18 cellular contexts compared by ENCODE assay signal in the genomic region with DNA sequence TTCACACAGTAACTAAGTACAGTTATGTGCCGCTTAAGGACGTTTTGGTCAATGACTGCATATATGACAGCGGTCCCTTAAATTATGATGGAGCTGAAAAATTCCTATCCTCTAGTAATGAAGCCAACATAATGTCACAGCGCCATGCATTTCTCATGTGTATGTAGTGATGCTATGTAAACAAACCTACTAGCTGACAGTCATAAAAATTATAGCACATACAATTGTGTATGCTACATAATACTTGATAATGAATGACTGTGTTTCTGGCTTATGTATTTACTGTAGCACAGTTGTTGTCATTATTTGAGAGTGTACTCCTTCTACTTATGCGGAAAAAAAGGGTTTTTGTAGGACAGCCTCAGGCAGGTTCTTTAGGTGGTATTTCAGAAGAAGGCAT.
DNase-seq lines count a peak whose midpoint lies in the region; ATAC-seq, FAIRE-seq and TF ChIP-seq lines count a peak whose summit lies in the region.
"Had no signal": no experiment of that assay in that cellular context is flagged by ENCODE, and none has a peak within 500 bp of the region (broad histone marks: within the 10 kb centered on the region; RNA-seq: fewer than 3 reads in every experiment).

No MANE protein-coding gene starts in this region.

- peaks cover 3% of the 10 kb centered on the region for H3K27me3 ChIP-seq in keratinocyte (ENCODE audit: control insufficient read depth, extremely low read depth, insufficient read depth, low read length)
- no peaks in the 10 kb centered on the region for H3K27me3 ChIP-seq in skeletal muscle satellite cell (ENCODE audit: control insufficient read depth, insufficient read depth, low read length)
- H3K27me3 ChIP-seq: MG63 had no signal

- ATAC-seq in HG03039 (IDR thresholded peaks at IDR 0.05; ENCODE audit: unreplicated experiment): no peak
- no peak for ATAC-seq in HG02610 (IDR thresholded peaks at IDR 0.05; ENCODE audit: unreplicated experiment)
- ATAC-seq: Panc1, Right ventricle myocardium inferior had no signal

- H3K4me3 ChIP-seq in keratinocyte (ENCODE audit: control insufficient read depth in 2 of 3, extremely low read depth in 1 of 3, insufficient read depth in 2 of 3, low read depth in 1 of 3, low read length in 3 of 3) (no peak overlapping the region), skeletal muscle satellite cell (ENCODE audit: low read length) (no peak overlapping the region)
- H3K4me3 ChIP-seq: MG63, SK-N-MC had no signal

- no peak for FAIRE-seq in keratinocyte (lab: Jason Lieb, UNC)
- FAIRE-seq: H1 had no signal

- H3K79me2 ChIP-seq in keratinocyte (ENCODE audit: control insufficient read depth, insufficient read depth, low read length): no peaks in the 10 kb centered on the region

- no peak overlapping the region for H2AFZ ChIP-seq in keratinocyte (ENCODE audit: control insufficient read depth, low read length)

- no peaks in the 10 kb centered on the region for H3K9me3 ChIP-seq in keratinocyte (ENCODE audit: control insufficient read depth, low read depth, low read length)
- H3K9me3 ChIP-seq in skeletal muscle satellite cell (replicated peaks; ENCODE audit: low read length): no peaks in the 10 kb centered on the region
- H3K9me3 ChIP-seq: MG63 had no signal

- TF ChIP-seq CTCF in keratinocyte (optimal IDR thresholded peaks at IDR 0.05 in 1 of 3, IDR thresholded peaks at IDR 0.05 in 1 of 3, conservative IDR thresholded peaks at IDR 0.05 in 1 of 3; ENCODE audit: extremely low read depth in 1 of 3, insufficient read depth in 2 of 3, low read length in 3 of 3): no peak

- H3K27ac ChIP-seq in keratinocyte (ENCODE audit: control insufficient read depth, insufficient read depth, low read length): peak overlapping the region; percentile 15
- H3K27ac ChIP-seq: 22Rv1, SK-N-MC had no signal

- H3K4me1 ChIP-seq in keratinocyte (ENCODE audit: control insufficient read depth, extremely low read depth, insufficient read depth, low read length): peaks cover 12% of the 10 kb centered on the region
- H3K4me1 ChIP-seq in skeletal muscle satellite cell (ENCODE audit: control insufficient read depth, insufficient read depth, low read length): peaks cover 42% of the 10 kb centered on the region

- H3K9ac ChIP-seq in keratinocyte (ENCODE audit: control insufficient read depth, extremely low read depth, insufficient read depth, low read length): no peak overlapping the region
- peak overlapping the region; percentile 29 for H3K9ac ChIP-seq in skeletal muscle satellite cell (ENCODE audit: low read depth, low read length)

- no peak overlapping the region for H3K4me2 ChIP-seq in keratinocyte (ENCODE audit: control insufficient read depth, extremely low read depth, insufficient read depth, low read depth, low read length)
- no peak overlapping the region for H3K4me2 ChIP-seq in skeletal muscle satellite cell (ENCODE audit: low read length)

- DNase-seq in DMS153 (lab: John Stamatoyannopoulos, UW) (peak; percentile 47), DMS153 treated with DMSO at 0.1 percent for 48 hours (lab: John Stamatoyannopoulos, UW; ENCODE audit: unreplicated experiment) (no peak), NCI-H526 treated with DMSO at 0.1 percent for 48 hours (lab: John Stamatoyannopoulos, UW) (peak; percentile 19), keratinocyte (ENCODE audit: low read depth, low spot score) (no peak), mucosa of gallbladder (ENCODE audit: low spot score) (no peak)
- DNase-seq: CD4-positive, alpha-beta memory T cell; NCI-H1092 treated with DMSO at 0.1 percent for 48 hours; NCI-H1694 treated with DMSO at 0.1 percent for 48 hours; NCI-H446 treated with DMSO at 0.1 percent for 48 hours had no signal

- H3K36me3 ChIP-seq in keratinocyte (ENCODE audit: control insufficient read depth in 2 of 2, extremely low read depth in 1 of 2, insufficient read depth in 2 of 2, low read length in 2 of 2): no peaks in the 10 kb centered on the region
- no peaks in the 10 kb centered on the region for H3K36me3 ChIP-seq in skeletal muscle satellite cell (ENCODE audit: insufficient read depth, low read length)
- H3K36me3 ChIP-seq: MG63 had no signal

- no peaks in the 10 kb centered on the region for H4K20me1 ChIP-seq in keratinocyte (ENCODE audit: control insufficient read depth, extremely low read depth, insufficient read depth, low read length)

- dilution Hi-C loops in keratinocyte (cut with MboI; ENCODE audit: extremely low pct_ligation_motif_present, low sequenced_read_pairs): no loop called here

- no peaks in the 10 kb centered on the region for H3K9me1 ChIP-seq in keratinocyte (ENCODE audit: control insufficient read depth, extremely low read depth, insufficient read depth, low read length)

Comparison
In these comparisons a context has a peak if more than half of its experiments do, and no peak if none do; other contexts are left out.
1. DNase-seq: peak in DMS153 (single experiment) and NCI-H526 treated with DMSO at 0.1 percent for 48 hours (single experiment); none in DMS153 treated with DMSO at 0.1 percent for 48 hours (single experiment), keratinocyte (single experiment) and mucosa of gallbladder (single experiment).